In genomic region chr9:21744874-21745273, GRCh38 we compare ENCODE assay signal across 21 cellular contexts. TPM values are rescaled to one million over a fixed set of nuclear protein-coding genes. Genes with fewer than 3 reads are reported as not detected.
A peak's percentile ranks its signal among the peaks of the same experiment; 100 is the strongest.
DNase-seq lines count a peak whose midpoint lies in the region; ATAC-seq and TF ChIP-seq lines count a peak whose summit lies in the region.
"Had no signal": no experiment of that assay in that cellular context is flagged by ENCODE, and none has a peak within 500 bp of the region (broad histone marks: within the 10 kb centered on the region; RNA-seq: fewer than 3 reads in every experiment).

No MANE protein-coding gene starts in this region.

- ATAC-seq in Right ventricle myocardium superior (ENCODE audit: poor library complexity) (peak; percentile 78), GM21723 (IDR thresholded peaks at IDR 0.05; ENCODE audit: unreplicated experiment) (no peak)
- ATAC-seq: CD8-positive, alpha-beta T cell; stimulated activated naive CD8-positive, alpha-beta T cell treated with anti-CD3 and anti-CD28 coated beads, Interleukin-15, Interleukin-2, amounts not matched to agents 100 U/mL and 50 U/mL, for 24 hours had no signal

- no peaks in the 10 kb centered on the region for H3K4me1 ChIP-seq in right atrium auricular region

- no peak overlapping the region for H3K4me3 Mint-ChIP-seq in progenitor cell of endocrine pancreas (ENCODE audit: low read depth)
- H3K4me3 Mint-ChIP-seq: CD8-positive, alpha-beta T cell; dendritic cell treated with granulocyte-macrophage colony-stimulating factor and Interleukin-4, amounts not matched to agents 40 ng/mL and 50 ng/mL, for 4 days had no signal

- H3K4me3 ChIP-seq in right atrium auricular region (no peak overlapping the region), foreskin fibroblast (ENCODE audit: low read depth in 1 of 2, low read length in 2 of 2) (no peak overlapping the region)

- no peak for DNase-seq in Right ventricle myocardium superior
- no peak for DNase-seq in right atrium auricular region (ENCODE audit: low spot score)
- peak; percentile 59 for DNase-seq in SKM-1 treated with dmso at 0.1 percent for 144 hours (lab: John Stamatoyannopoulos, UW; ENCODE audit: unreplicated experiment)
- peak; percentile 52 to 62 for DNase-seq in foreskin fibroblast
- no peak for DNase-seq in CD1c-positive myeloid dendritic cell (ENCODE audit: extremely low spot score)
- no peak for DNase-seq in activated naive CD4-positive, alpha-beta T cell treated with anti-CD3 and anti-CD28 coated beads, Interleukin-2, amount 50 U/mL, for 16 hours
- DNase-seq in progenitor cell of endocrine pancreas (ENCODE audit: low spot score, unreplicated experiment) = no peak
- DNase-seq: activated CD8-positive, alpha-beta memory T cell treated with anti-CD3 and anti-CD28 coated beads, Interleukin-2, amount 50 U/mL, for 4 hours; CD8-positive, alpha-beta T cell; EL; hippocampal formation; kidney; MM.1S; NCI-H2029 treated with DMSO at 0.1 percent for 48 hours; NCI-H524 treated with DMSO at 0.1 percent for 48 hours; stimulated activated naive CD8-positive, alpha-beta T cell treated with anti-CD3 and anti-CD28 coated beads, Interleukin-15, Interleukin-2, amounts not matched to agents 100 U/mL and 50 U/mL, for 24 hours; T1000; trophoblast cell had no signal

- no peaks in the 10 kb centered on the region for H3K9me3 ChIP-seq in right atrium auricular region

- no peak overlapping the region for H3K27ac ChIP-seq in right atrium auricular region

- H3K36me3 ChIP-seq in right atrium auricular region = no peaks in the 10 kb centered on the region

- no peaks in the 10 kb centered on the region for H3K36me3 Mint-ChIP-seq in progenitor cell of endocrine pancreas (ENCODE audit: insufficient read depth)
- H3K36me3 Mint-ChIP-seq: CD8-positive, alpha-beta T cell had no signal

- no peak overlapping the region for H3K27ac Mint-ChIP-seq in progenitor cell of endocrine pancreas
- H3K27ac Mint-ChIP-seq: CD8-positive, alpha-beta T cell; dendritic cell treated with granulocyte-macrophage colony-stimulating factor and Interleukin-4, amounts not matched to agents 40 ng/mL and 50 ng/mL, for 4 days had no signal

- H3K27me3 ChIP-seq in right atrium auricular region = no peaks in the 10 kb centered on the region

- peaks cover 29% of the 10 kb centered on the region for H3K27me3 Mint-ChIP-seq in progenitor cell of endocrine pancreas

- intact Hi-C loops in Right ventricle myocardium superior (cut with DNase I) = no loop called here

- H3K4me1 Mint-ChIP-seq in progenitor cell of endocrine pancreas (ENCODE audit: low read depth) = no peaks in the 10 kb centered on the region

- no peaks in the 10 kb centered on the region for H3K9me3 Mint-ChIP-seq in progenitor cell of endocrine pancreas (ENCODE audit: low read depth)
- H3K9me3 Mint-ChIP-seq: CD8-positive, alpha-beta T cell; dendritic cell treated with granulocyte-macrophage colony-stimulating factor and Interleukin-4, amounts not matched to agents 40 ng/mL and 50 ng/mL, for 4 days had no signal

- no peak for TF ChIP-seq CTCF in right atrium auricular region (IDR thresholded peaks at IDR 0.05)
- no peak for TF ChIP-seq CTCF in foreskin fibroblast (IDR thresholded peaks at IDR 0.05; ENCODE audit: low read depth, low read length)
- TF ChIP-seq CTCF in progenitor cell of endocrine pancreas (IDR thresholded peaks at IDR 0.05; ENCODE audit: unreplicated experiment) = no peak

RNA-seq across cellular contexts. Expression of gene MTAP, which starts 57.6 kb away (rescaled TPM):
- total RNA-seq in Right ventricle myocardium superior (21.2 TPM), right atrium auricular region (10 to 100 TPM in 1 of 2 donors, 1 to 10 TPM in 1; 9.1 to 10.3 TPM), progenitor cell of endocrine pancreas (73.4 and 85.9 TPM in 2 replicates)
- total RNA-seq: SK-MEL-5 had no signal

Comparison
In these comparisons a context has a peak if more than half of its experiments do, and no peak if none do; other contexts are left out.
1. DNase-seq: peak in SKM-1 treated with dmso at 0.1 percent for 144 hours (single experiment) and foreskin fibroblast (2 of 2); none in Right ventricle myocardium superior (single experiment), right atrium auricular region (single experiment), CD1c-positive myeloid dendritic cell (single experiment), activated naive CD4-positive, alpha-beta T cell treated with anti-CD3 and anti-CD28 coated beads, Interleukin-2, amount 50 U/mL, for 16 hours (single experiment) and progenitor cell of endocrine pancreas (single experiment).